Comparison of ENCODE assay signal across 8 cellular contexts in the genomic region with DNA sequence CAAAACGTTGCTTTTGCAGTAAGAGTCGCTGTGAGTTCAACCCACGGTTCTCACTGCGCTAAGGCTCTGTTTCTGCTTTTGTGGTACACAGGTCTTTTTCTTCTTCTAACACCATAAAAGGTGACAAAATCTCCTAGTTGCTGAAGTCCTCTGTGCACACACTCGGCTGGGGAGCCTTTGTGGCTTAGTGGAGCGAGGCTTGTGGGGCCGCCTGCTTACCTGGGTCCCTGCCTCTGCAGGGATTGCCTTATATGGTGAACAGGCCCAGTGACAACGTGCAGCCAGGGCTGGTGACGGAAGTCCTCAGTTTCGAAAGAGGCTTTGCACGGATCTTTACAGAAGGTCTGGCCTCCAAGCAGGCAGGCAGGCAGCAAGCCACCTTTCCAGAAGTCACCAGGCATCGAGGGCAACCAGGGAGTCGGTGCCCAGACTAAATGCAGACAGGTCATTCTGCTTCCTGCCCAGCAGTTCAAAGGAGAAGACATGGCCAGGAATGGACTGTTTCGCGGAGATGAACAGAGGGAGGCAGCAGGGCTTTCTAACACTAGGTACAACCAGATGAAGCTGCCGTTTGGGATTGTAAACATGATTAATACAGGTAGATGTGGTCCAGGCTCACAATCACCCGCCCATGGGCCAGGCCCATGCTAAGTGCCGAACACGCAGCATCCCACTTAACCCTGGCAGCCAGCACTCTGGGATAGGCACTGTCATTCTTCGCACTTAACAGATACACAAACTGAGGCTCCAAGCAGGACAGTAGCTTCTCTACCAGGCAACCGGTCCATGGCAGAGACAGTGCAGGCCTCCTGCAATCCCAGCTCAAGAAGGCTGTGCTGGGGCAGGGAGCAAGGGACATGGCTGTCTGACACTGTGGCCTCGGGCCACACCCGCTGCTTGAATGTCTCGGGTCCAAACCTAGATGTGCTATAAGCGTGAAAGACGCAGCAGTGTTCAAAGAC. TPM values are rescaled to one million over a fixed set of nuclear protein-coding genes. Genes with fewer than 3 reads are reported as not detected.
A peak's percentile ranks its signal among the peaks of the same experiment; 100 is the strongest.
DNase-seq lines count a peak whose midpoint lies in the region; ATAC-seq and FAIRE-seq lines count a peak whose summit lies in the region.
"Had no signal": no experiment of that assay in that cellular context is flagged by ENCODE, and none has a peak within 500 bp of the region (broad histone marks: within the 10 kb centered on the region; RNA-seq: fewer than 3 reads in every experiment).

No MANE protein-coding gene starts in this region.

- DNase-seq in GM19239 (ENCODE audit: insufficient read length, low spot score) (peak; percentile 54), SK-N-DZ (ENCODE audit: low spot score) (peak; percentile 54), kidney glomerular epithelial cell (lab: John Stamatoyannopoulos, UW) (no peak)
- peak; percentile 74 for DNase-seq in activated naive CD4-positive, alpha-beta T cell treated with Interleukin-2 at 50 U/mL for 16 hours

- peak overlapping the region in 15 of 21 experiments; percentile 31 to 93 (median 73) for H3K27ac ChIP-seq in skin epidermis
- H3K27ac ChIP-seq: adrenal gland had no signal

- H3K4me3 ChIP-seq in skin epidermis = no peak overlapping the region
- H3K4me3 ChIP-seq: adrenal gland had no signal

- peak; percentile 89 for ATAC-seq in HG03103 (IDR thresholded peaks at IDR 0.05; ENCODE audit: low read depth, unreplicated experiment)
- ATAC-seq in HG02981 (IDR thresholded peaks at IDR 0.05; ENCODE audit: unreplicated experiment) = no peak

- peak; percentile 94 for FAIRE-seq in GM19239 (lab: Jason Lieb, UNC)

RNA-seq across cellular contexts. Expression of a gene that starts 10.7 kb away (rescaled TPM):
- 9.3 and 9.9 TPM in 2 replicates for polyA plus RNA-seq in SK-N-DZ (2014; cell fraction: cytosol; rRNA removed)
- 6.0 and 7.8 TPM in 2 replicates for polyA plus RNA-seq in SK-N-DZ (2014; cell fraction: nucleus; rRNA removed)
